ENCODE assay signal across 11 cellular contexts in the genomic region with DNA sequence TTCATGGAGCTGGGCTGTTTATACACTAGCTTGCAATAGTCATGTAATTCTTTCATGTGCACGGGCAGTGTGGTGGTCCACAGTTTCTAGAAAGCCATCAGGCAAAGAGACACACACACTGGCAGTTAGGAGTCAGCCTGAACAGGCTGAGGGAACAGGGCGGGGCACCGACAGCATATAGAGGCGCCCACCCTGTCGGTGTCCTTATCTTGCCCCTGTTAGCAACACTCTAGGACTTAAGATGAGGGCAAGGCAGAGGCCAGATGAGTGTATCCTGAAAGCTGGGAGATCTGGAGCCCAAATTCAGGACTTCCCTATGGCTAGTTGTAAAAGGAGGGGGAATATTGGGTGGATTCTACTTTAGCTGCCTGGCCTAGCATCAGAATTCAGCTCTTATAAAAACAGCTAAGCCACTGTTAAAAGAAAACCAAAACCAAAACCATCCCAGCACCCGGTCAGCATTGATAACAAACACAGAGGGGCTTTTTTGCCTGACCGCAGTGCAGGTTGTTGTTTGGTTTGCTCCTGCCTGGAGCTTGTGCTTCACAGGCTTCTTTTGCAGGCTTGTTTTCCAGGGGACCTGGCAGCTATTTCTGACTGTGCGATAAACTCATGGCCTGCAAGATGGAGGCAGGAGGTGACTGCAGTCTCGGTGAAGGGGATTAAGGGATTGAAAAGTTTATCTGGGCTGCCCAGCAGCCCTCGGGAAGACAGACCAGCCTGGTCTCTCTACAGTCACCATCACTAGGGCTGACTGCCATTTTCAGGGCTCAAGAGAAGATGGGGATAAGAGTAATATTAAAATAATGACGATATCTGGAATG.
DNase-seq lines count a peak whose midpoint lies in the region; ATAC-seq and TF ChIP-seq lines count a peak whose summit lies in the region.
"Had no signal": no experiment of that assay in that cellular context is flagged by ENCODE, and none has a peak within 500 bp of the region (broad histone marks: within the 10 kb centered on the region; RNA-seq: fewer than 3 reads in every experiment).

No MANE protein-coding gene starts in this region.

- peak overlapping the region; percentile 35 for H3K4me3 Mint-ChIP-seq in activated T-cell treated with anti-CD3 and anti-CD28 coated beads, Interleukin-2, amount 50 U/mL, for 4 hours
- peak overlapping the region; percentile 74 for H3K4me3 Mint-ChIP-seq in activated B cell treated with CpG ODN at 0.5 μM for 24 hours
- H3K4me3 Mint-ChIP-seq in stimulated activated naive B cell treated with anti-CD40 and anti-IgM and Interleukin-4, amounts not matched to agents 10 μg/mL and 1 μg/mL and 100 μg/mL, for 72 hours = peak overlapping the region; percentile 43 to 61

- peak; percentile 53 to 63 for ATAC-seq in activated T-cell treated with anti-CD3 and anti-CD28 coated beads, Interleukin-2, amount 50 U/mL, for 4 hours
- ATAC-seq in HG02763 (IDR thresholded peaks at IDR 0.05; ENCODE audit: unreplicated experiment) (peak; percentile 65), activated B cell treated with CpG ODN at 0.5 μM for 24 hours (ENCODE audit: low read depth) (peak; percentile 67)
- ATAC-seq in stimulated activated naive B cell treated with anti-CD40 and anti-IgM and Interleukin-4, amounts not matched to agents 10 μg/mL and 1 μg/mL and 100 μg/mL, for 72 hours (replicated peaks) = peak; percentile 52 to 71
- ATAC-seq: psoas muscle had no signal

- no peak overlapping the region for H3K4me3 ChIP-seq in foreskin fibroblast (ENCODE audit: low read depth in 1 of 2, low read length in 2 of 2)
- H3K4me3 ChIP-seq: heart left ventricle, psoas muscle had no signal

- H3K27me3 Mint-ChIP-seq in activated T-cell treated with anti-CD3 and anti-CD28 coated beads, Interleukin-2, amount 50 U/mL, for 4 hours (ENCODE audit: low read depth) = no peaks in the 10 kb centered on the region
- no peaks in the 10 kb centered on the region for H3K27me3 Mint-ChIP-seq in activated B cell treated with CpG ODN at 0.5 μM for 24 hours
- H3K27me3 Mint-ChIP-seq in stimulated activated naive B cell treated with anti-CD40 and anti-IgM and Interleukin-4, amounts not matched to agents 10 μg/mL and 1 μg/mL and 100 μg/mL, for 72 hours = peaks cover 0 to 4% of the 10 kb centered on the region in 2 donors

- H3K27ac Mint-ChIP-seq in activated B cell treated with CpG ODN at 0.5 μM for 24 hours = peak overlapping the region; percentile 88
- peak overlapping the region; percentile 96 for H3K27ac Mint-ChIP-seq in stimulated activated naive B cell treated with anti-CD40 and anti-IgM and Interleukin-4, amounts not matched to agents 10 μg/mL and 1 μg/mL and 100 μg/mL, for 72 hours

- CTCF ChIA-PET in activated B cell treated with CpG ODN at 0.5 μM for 24 hours (lab: Charles Lee) = no interaction called here

- H3K9me3 Mint-ChIP-seq in activated T-cell treated with anti-CD3 and anti-CD28 coated beads, Interleukin-2, amount 50 U/mL, for 4 hours = no peaks in the 10 kb centered on the region
- H3K9me3 Mint-ChIP-seq in activated B cell treated with CpG ODN at 0.5 μM for 24 hours = peaks cover 3% of the 10 kb centered on the region
- H3K9me3 Mint-ChIP-seq in stimulated activated naive B cell treated with anti-CD40 and anti-IgM and Interleukin-4, amounts not matched to agents 10 μg/mL and 1 μg/mL and 100 μg/mL, for 72 hours = peaks cover 2 to 6% of the 10 kb centered on the region in 2 donors

- intact Hi-C loops in activated B cell treated with CpG ODN at 0.5 μM for 24 hours (cut with micrococcal nuclease) (loop anchor here (5.0 to 10.0 kb wide), 2 partner anchors 52 to 295 kb away; no protein-coding TSS in a partner anchor), posterior cingulate gyrus (cut with DNase I) (loop anchor here (10.0 kb wide), 1 partner anchor 55 kb away; no protein-coding TSS in a partner anchor)

- no peak for TF ChIP-seq CTCF in activated B cell treated with CpG ODN at 0.5 μM for 24 hours (IDR thresholded peaks at IDR 0.05)
- TF ChIP-seq CTCF in foreskin fibroblast (IDR thresholded peaks at IDR 0.05; ENCODE audit: low read depth, low read length) = no peak

- peaks cover 35% of the 10 kb centered on the region for H3K4me1 Mint-ChIP-seq in activated T-cell treated with anti-CD3 and anti-CD28 coated beads, Interleukin-2, amount 50 U/mL, for 4 hours (ENCODE audit: low read depth)
- H3K4me1 Mint-ChIP-seq in activated B cell treated with CpG ODN at 0.5 μM for 24 hours = peaks cover 57% of the 10 kb centered on the region
- peaks cover 30 to 73% of the 10 kb centered on the region in 2 donors for H3K4me1 Mint-ChIP-seq in stimulated activated naive B cell treated with anti-CD40 and anti-IgM and Interleukin-4, amounts not matched to agents 10 μg/mL and 1 μg/mL and 100 μg/mL, for 72 hours

- no peaks in the 10 kb centered on the region for H3K36me3 Mint-ChIP-seq in activated T-cell treated with anti-CD3 and anti-CD28 coated beads, Interleukin-2, amount 50 U/mL, for 4 hours (ENCODE audit: insufficient read depth)
- H3K36me3 Mint-ChIP-seq in activated B cell treated with CpG ODN at 0.5 μM for 24 hours (ENCODE audit: low read depth) = no peaks in the 10 kb centered on the region
- peaks cover 2 to 6% of the 10 kb centered on the region in 2 donors for H3K36me3 Mint-ChIP-seq in stimulated activated naive B cell treated with anti-CD40 and anti-IgM and Interleukin-4, amounts not matched to agents 10 μg/mL and 1 μg/mL and 100 μg/mL, for 72 hours

- POLR2A ChIA-PET in activated B cell treated with CpG ODN at 0.5 μM for 24 hours (lab: Charles Lee) = interaction anchor here (1.5 kb wide), 1 partner anchor 138 kb away, joined by 5 read pairs; no protein-coding TSS in a partner anchor

- no peak for DNase-seq in activated T-cell treated with anti-CD3 and anti-CD28 coated beads, Interleukin-2, amount 50 U/mL, for 4 hours
- no peak for DNase-seq in activated T-cell treated with anti-CD3 and anti-CD28 coated beads, Interleukin-2, amount 50 U/mL, for 1 hour
- no peak for DNase-seq in activated B cell treated with CpG ODN at 0.5 μM for 24 hours
- no peak for DNase-seq in stimulated activated naive B cell treated with anti-CD40 and anti-IgM and Interleukin-4, amounts not matched to agents 10 μg/mL and 1 μg/mL and 100 μg/mL, for 72 hours
- DNase-seq in foreskin fibroblast = no peak
- no peak for DNase-seq in NCI-H1694 (lab: John Stamatoyannopoulos, UW)
- no peak for DNase-seq in posterior cingulate gyrus
- DNase-seq: heart left ventricle, psoas muscle, SK-N-SH had no signal
